In genomic region chr5:885529-885928, GRCh38 we compare ENCODE assay signal across 14 cellular contexts.
A peak's percentile ranks its signal among the peaks of the same experiment; 100 is the strongest.
DNase-seq lines count a peak whose midpoint lies in the region; ATAC-seq and TF ChIP-seq lines count a peak whose summit lies in the region.
"Had no signal": no experiment of that assay in that cellular context is flagged by ENCODE, and none has a peak within 500 bp of the region (broad histone marks: within the 10 kb centered on the region; RNA-seq: fewer than 3 reads in every experiment).

No MANE protein-coding gene starts in this region.

- ATAC-seq in HG03159 (IDR thresholded peaks at IDR 0.05; ENCODE audit: unreplicated experiment) (no peak), GM19455 (IDR thresholded peaks at IDR 0.05; ENCODE audit: unreplicated experiment) (no peak), SK-N-SH treated with all-trans-retinoic acid at 6 μM for 48 hours (no peak)
- ATAC-seq in stimulated activated naive CD8-positive, alpha-beta T cell treated with anti-CD3 and anti-CD28 coated beads, Interleukin-15, Interleukin-2, amounts not matched to agents 100 U/mL and 50 U/mL, for 24 hours = no peak

- DNase-seq in DMS153 (lab: John Stamatoyannopoulos, UW) (peak; percentile 50), NCI-H187 treated with DMSO at 0.1 percent for 48 hours (lab: John Stamatoyannopoulos, UW) (peak; percentile 61), globus pallidus (ENCODE audit: low spot score) (peak; percentile 59), medulla oblongata (ENCODE audit: extremely low spot score) (peak; percentile 16)
- no peak for DNase-seq in stimulated activated naive CD8-positive, alpha-beta T cell treated with anti-CD3 and anti-CD28 coated beads, Interleukin-15, Interleukin-2, amounts not matched to agents 100 U/mL and 50 U/mL, for 24 hours
- DNase-seq: activated effector memory CD4-positive, alpha-beta T cell treated with Interleukin-2 at 50 U/mL for 16 hours; CD4-positive, alpha-beta T cell; effector memory CD4-positive, alpha-beta T cell; EL; NK-92 treated with Interleukin-12 subunit alpha and Interleukin-12 subunit beta, amount 100 ng/mL, for 24 hours; stimulated activated CD4-positive, alpha-beta T cell treated with anti-CD3 and anti-CD28 coated beads, Interleukin-2, amount 100 ng/mL, for 24 hours had no signal

TF ChIP-seq in SK-N-SH treated with all-trans-retinoic acid at 6 μM for 48 hours, 23 proteins besides CTCF, POLR2A, EP300 and RAD21:
- no peak for TF ChIP-seq ZC3H10 (CRISPR knock-in tag; IDR thresholded peaks at IDR 0.05)
- TF ChIP-seq BACH2 (CRISPR knock-in tag; IDR thresholded peaks at IDR 0.05; ENCODE audit: borderline replicate concordance) = no peak
- TF ChIP-seq OSR1 (CRISPR knock-in tag; IDR thresholded peaks at IDR 0.05) = no peak
- no peak for TF ChIP-seq ZFP3 (CRISPR knock-in tag; IDR thresholded peaks at IDR 0.05)
